In the genomic region with DNA sequence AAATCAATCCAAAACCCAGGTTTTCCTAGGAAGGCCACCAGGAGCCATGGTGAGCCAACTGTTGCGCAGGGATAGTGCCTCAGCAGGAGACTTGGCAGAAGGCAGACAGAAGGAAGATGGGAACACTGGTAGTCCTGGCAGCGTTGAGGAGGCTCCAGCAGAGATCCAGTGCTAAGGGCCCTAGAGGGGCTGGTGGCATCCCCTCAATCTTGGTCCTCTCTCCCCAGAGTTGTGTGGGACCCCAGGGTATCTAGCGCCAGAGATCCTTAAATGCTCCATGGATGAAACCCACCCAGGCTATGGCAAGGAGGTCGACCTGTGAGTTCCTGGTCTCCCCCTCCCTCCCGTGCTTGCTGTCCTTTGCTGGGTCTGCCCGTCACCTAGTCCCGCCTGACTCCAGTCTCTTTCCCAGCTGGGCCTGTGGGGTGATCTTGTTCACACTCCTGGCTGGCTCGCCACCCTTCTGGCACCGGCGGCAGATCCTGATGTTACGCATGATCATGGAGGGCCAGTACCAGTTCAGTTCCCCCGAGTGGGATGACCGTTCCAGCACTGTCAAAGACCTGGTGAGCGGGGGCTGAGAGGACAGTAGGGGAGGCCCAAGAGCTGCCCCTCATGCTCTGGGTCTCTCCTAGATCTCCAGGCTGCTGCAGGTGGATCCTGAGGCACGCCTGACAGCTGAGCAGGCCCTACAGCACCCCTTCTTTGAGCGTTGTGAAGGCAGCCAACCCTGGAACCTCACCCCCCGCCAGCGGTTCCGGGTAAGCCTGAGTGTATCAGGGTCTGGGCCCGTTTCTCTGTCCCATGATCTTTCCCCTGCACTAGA, we compare ENCODE assay signal across 1 cellular context.
TF ChIP-seq lines count a peak whose summit lies in the region.

No MANE protein-coding gene starts in this region.

TF ChIP-seq in HepG2, 621 proteins besides CTCF, POLR2A, EP300 and RAD21:
- TF ChIP-seq CBX1 (IDR thresholded peaks at IDR 0.05; ENCODE audit: low read depth) (no peak), AGO2 (optimal IDR thresholded peaks at IDR 0.05; ENCODE audit: low read depth, low read length) (peak; percentile 47), ZNF768 (CRISPR knock-in tag; IDR thresholded peaks at IDR 0.05) (peak; percentile 16; the same call in 1 of the 2 replicates), ZNF335 (CRISPR knock-in tag; IDR thresholded peaks at IDR 0.05) (no peak)
